9 cellular contexts compared by ENCODE assay signal in genomic region chr10:63819753-63820347, GRCh38.
DNase-seq lines count a peak whose midpoint lies in the region; ATAC-seq and TF ChIP-seq lines count a peak whose summit lies in the region.
"Had no signal": no experiment of that assay in that cellular context is flagged by ENCODE, and none has a peak within 500 bp of the region (broad histone marks: within the 10 kb centered on the region; RNA-seq: fewer than 3 reads in every experiment).

No MANE protein-coding gene starts in this region.

- H3K36me3 ChIP-seq in WERI-Rb-1 = no peaks in the 10 kb centered on the region

- no peak overlapping the region for H3K27ac Mint-ChIP-seq in progenitor cell of endocrine pancreas
- H3K27ac Mint-ChIP-seq: dendritic cell treated with granulocyte-macrophage colony-stimulating factor and Interleukin-4, amounts not matched to agents 40 ng/mL and 50 ng/mL, for 4 days had no signal

- peak; percentile 44 for TF ChIP-seq CTCF in WERI-Rb-1 (IDR thresholded peaks at IDR 0.05; ENCODE audit: low read depth, low read length)
- peak; percentile 76 for TF ChIP-seq CTCF in progenitor cell of endocrine pancreas (IDR thresholded peaks at IDR 0.05; ENCODE audit: unreplicated experiment)

- no peak overlapping the region for H3K4me3 ChIP-seq in WERI-Rb-1 (ENCODE audit: low read depth, low read length)

- no peak overlapping the region for H3K27ac ChIP-seq in WERI-Rb-1

- no peaks in the 10 kb centered on the region for H3K27me3 Mint-ChIP-seq in progenitor cell of endocrine pancreas

- H3K4me3 Mint-ChIP-seq in progenitor cell of endocrine pancreas (ENCODE audit: low read depth) = no peak overlapping the region
- H3K4me3 Mint-ChIP-seq: dendritic cell treated with granulocyte-macrophage colony-stimulating factor and Interleukin-4, amounts not matched to agents 40 ng/mL and 50 ng/mL, for 4 days had no signal

- peaks cover 5% of the 10 kb centered on the region for H3K4me1 Mint-ChIP-seq in progenitor cell of endocrine pancreas (ENCODE audit: low read depth)

- H3K27me3 ChIP-seq in WERI-Rb-1 (ENCODE audit: insufficient read depth, low read depth, severe bottlenecking) = no peaks in the 10 kb centered on the region

- peaks cover 18% of the 10 kb centered on the region for H3K9me3 Mint-ChIP-seq in progenitor cell of endocrine pancreas (ENCODE audit: low read depth)
- H3K9me3 Mint-ChIP-seq: dendritic cell treated with granulocyte-macrophage colony-stimulating factor and Interleukin-4, amounts not matched to agents 40 ng/mL and 50 ng/mL, for 4 days had no signal

- peak; percentile 30 for DNase-seq in activated T-cell treated with anti-CD3 and anti-CD28 coated beads, Interleukin-2, amount 50 U/mL, for 48 hours
- DNase-seq in activated T-cell treated with anti-CD3 and anti-CD28 coated beads, Interleukin-2, amount 50 U/mL, for 1 hour = no peak
- peak; percentile 52 for DNase-seq in M059J (ENCODE audit: low read depth)
- DNase-seq in WERI-Rb-1 = peak; percentile 61
- DNase-seq in glomerular endothelial cell (ENCODE audit: extremely low read depth, low read depth, low spot score) = peak; percentile 39
- peak; percentile 37 for DNase-seq in progenitor cell of endocrine pancreas (ENCODE audit: low spot score, unreplicated experiment)
- no peak for DNase-seq in T-helper 1 cell

- peaks cover 3% of the 10 kb centered on the region for H3K36me3 Mint-ChIP-seq in progenitor cell of endocrine pancreas (ENCODE audit: insufficient read depth)

- no peaks in the 10 kb centered on the region for H3K9me3 ChIP-seq in WERI-Rb-1 (ENCODE audit: severe bottlenecking)

- no peak for ATAC-seq in HG02970 (IDR thresholded peaks at IDR 0.05; ENCODE audit: low FRiP score, unreplicated experiment)

Comparison
In these comparisons a context has a peak if more than half of its experiments do, and no peak if none do; other contexts are left out.
1. DNase-seq: peak in activated T-cell treated with anti-CD3 and anti-CD28 coated beads, Interleukin-2, amount 50 U/mL, for 48 hours (2 of 2), M059J (single experiment), WERI-Rb-1 (single experiment), glomerular endothelial cell (single experiment) and progenitor cell of endocrine pancreas (single experiment); none in activated T-cell treated with anti-CD3 and anti-CD28 coated beads, Interleukin-2, amount 50 U/mL, for 1 hour (single experiment) and T-helper 1 cell (0 of 5).